ENCODE assay signal across 18 cellular contexts in the genomic region with DNA sequence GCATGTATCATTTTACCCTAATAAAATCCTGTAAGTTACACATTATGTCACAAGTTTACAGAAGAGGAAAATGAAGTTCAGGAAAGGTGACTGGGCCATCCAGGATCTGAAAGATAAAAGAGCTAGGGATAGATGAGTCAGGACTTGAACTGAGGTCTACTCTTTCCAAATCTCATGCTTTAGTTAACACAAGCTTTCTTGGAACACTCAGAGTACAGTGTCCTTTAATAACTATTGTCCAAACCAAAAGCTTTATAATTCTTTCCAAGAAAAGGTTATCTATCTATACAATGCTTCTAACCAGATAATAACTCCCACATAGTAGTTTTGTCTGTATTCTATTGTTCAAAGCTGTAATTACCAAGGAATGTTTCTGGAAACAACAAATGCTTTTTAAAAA.
DNase-seq lines count a peak whose midpoint lies in the region; ATAC-seq, FAIRE-seq and TF ChIP-seq lines count a peak whose summit lies in the region.
"Had no signal": no experiment of that assay in that cellular context is flagged by ENCODE, and none has a peak within 500 bp of the region (broad histone marks: within the 10 kb centered on the region; RNA-seq: fewer than 3 reads in every experiment).

No MANE protein-coding gene starts in this region.

- H3K79me2 ChIP-seq in HepG2 (ENCODE audit: insufficient read depth, low read length), result no peaks in the 10 kb centered on the region

- H3K9me3 ChIP-seq in HepG2 (ENCODE audit: low read length) (no peaks in the 10 kb centered on the region), right lobe of liver (no peaks in the 10 kb centered on the region), mucosa of descending colon (no peaks in the 10 kb centered on the region)
- H3K9me3 ChIP-seq: A549 had no signal

- TF ChIP-seq CTCF in HepG2 (CRISPR knock-in tag; IDR thresholded peaks at IDR 0.05) (no peak), right lobe of liver (IDR thresholded peaks at IDR 0.05) (no peak), epithelial cell of esophagus (IDR thresholded peaks at IDR 0.05; ENCODE audit: insufficient read depth, low read depth, low read length, missing control alignments) (no peak), mucosa of descending colon (IDR thresholded peaks at IDR 0.05) (no peak)

- H3K4me2 ChIP-seq in HepG2 (ENCODE audit: low read depth, low read length), result no peak overlapping the region
- H3K4me2 ChIP-seq: A549 had no signal

- BruUV-seq in HepG2 (replicated peaks; lab: Mats Ljungman, UMichigan), result no TSS peak

- no peak for TF ChIP-seq RAD21 in HepG2 (CRISPR knock-in tag; IDR thresholded peaks at IDR 0.05)

- no peak overlapping the region for H3K4me3 Mint-ChIP-seq in activated CD4-positive, alpha-beta T cell treated with anti-CD3 and anti-CD28 coated beads for 36 hours
- H3K4me3 Mint-ChIP-seq: CD14-positive monocyte, H9 had no signal

- no peak overlapping the region for H3K27ac ChIP-seq in HepG2 (ENCODE audit: extremely low read length, insufficient read depth, low read length)
- H3K27ac ChIP-seq in right lobe of liver, result no peak overlapping the region
- H3K27ac ChIP-seq: A549 had no signal

- H3K9ac ChIP-seq in HepG2 (ENCODE audit: insufficient read depth, low read depth, low read length), result no peak overlapping the region

- H3K4me3 ChIP-seq in HepG2 (replicated peaks in 1 of 3; ENCODE audit: insufficient read depth in 1 of 3, low read depth in 2 of 3, low read length in 3 of 3) (no peak overlapping the region), right lobe of liver (no peak overlapping the region), epithelial cell of esophagus (ENCODE audit: low read length) (no peak overlapping the region), mucosa of descending colon (no peak overlapping the region)
- H3K4me3 ChIP-seq: A549 had no signal

- POLR2A ChIA-PET in HepG2 (lab: Yijun Ruan, JAX), result no interaction called here
- POLR2A ChIA-PET in activated CD4-positive, alpha-beta T cell treated with anti-CD3 and anti-CD28 coated beads for 36 hours (lab: Charles Lee), result no interaction called here

- ATAC-seq in HepG2 (no peak), right lobe of liver (no peak), mucosa of descending colon (no peak)
- ATAC-seq in activated CD4-positive, alpha-beta T cell treated with anti-CD3 and anti-CD28 coated beads for 36 hours, result no peak
- ATAC-seq: A549 had no signal

- no peaks in the 10 kb centered on the region for H3K27me3 ChIP-seq in HepG2 (ENCODE audit: control insufficient read depth in 1 of 2, insufficient read depth in 2 of 2, low read length in 2 of 2)
- no peaks in the 10 kb centered on the region for H3K27me3 ChIP-seq in right lobe of liver

- DNase-seq in HepG2 (ENCODE audit: low spot score), result no peak
- DNase-seq in right lobe of liver, result no peak
- DNase-seq in SK-MEL-5 (ENCODE audit: low read depth, low spot score), result peak; percentile 22
- DNase-seq in epithelial cell of esophagus (ENCODE audit: low read depth), result peak; percentile 43
- DNase-seq in renal cortical epithelial cell (ENCODE audit: low read depth), result peak; percentile 38
- DNase-seq in activated CD4-positive, alpha-beta T cell treated with anti-CD3 and anti-CD28 coated beads for 36 hours, result no peak
- DNase-seq in mucosa of descending colon, result no peak
- DNase-seq in RPMI8226, result no peak
- DNase-seq: COR-L47, DMS153, EL, H9, Kasumi-1, NCI-H2029, NCI-H345, NCI-H526 treated with DMSO at 0.1 percent for 48 hours had no signal

- no peaks in the 10 kb centered on the region for H3K27me3 Mint-ChIP-seq in activated CD4-positive, alpha-beta T cell treated with anti-CD3 and anti-CD28 coated beads for 36 hours

- H2AFZ ChIP-seq in HepG2 (ENCODE audit: low read length), result no peak overlapping the region

- TF ChIP-seq POLR2A in HepG2 (IDR thresholded peaks at IDR 0.05; ENCODE audit: insufficient read depth in 1 of 2, low read depth in 2 of 2, low read length in 2 of 2) (no peak), right lobe of liver (IDR thresholded peaks at IDR 0.05) (no peak)

- FAIRE-seq in HepG2 (lab: Jason Lieb, UNC), result no peak

- intact Hi-C loops in HepG2 (cut with micrococcal nuclease; ENCODE audit: unreplicated experiment) (no loop called here), right lobe of liver (cut with DNase I) (no loop called here), mucosa of descending colon (cut with DNase I, micrococcal nuclease) (no loop called here)
- intact Hi-C loops in activated CD4-positive, alpha-beta T cell treated with anti-CD3 and anti-CD28 coated beads for 36 hours (cut with DNase I, micrococcal nuclease), result no loop called here

- H3K36me3 ChIP-seq in HepG2 (replicated peaks in 1 of 2; ENCODE audit: control insufficient read depth in 1 of 2, insufficient read depth in 2 of 2, low read length in 2 of 2) (no peaks in the 10 kb centered on the region), right lobe of liver (no peaks in the 10 kb centered on the region), mucosa of descending colon (ENCODE audit: low read depth) (no peaks in the 10 kb centered on the region)

- TF ChIP-seq EP300 in HepG2 (IDR thresholded peaks at IDR 0.05; ENCODE audit: low read depth in 2 of 2, low read length in 2 of 2) (no peak), HepG2 (CRISPR knock-in tag; IDR thresholded peaks at IDR 0.05; ENCODE audit: borderline replicate concordance) (no peak)

- CTCF ChIA-PET in HepG2 (lab: Yijun Ruan, JAX; ENCODE audit: low intra/inter-chr PET ratio, low total read pairs), result no interaction called here
- CTCF ChIA-PET in activated CD4-positive, alpha-beta T cell treated with anti-CD3 and anti-CD28 coated beads for 36 hours (lab: Charles Lee), result no interaction called here

- in situ Hi-C loops in HepG2 (cut with HindIII; ENCODE audit: extremely low pct_ligation_motif_present, low pct_unique_long_range_greater_than_20kb) (no loop called here), SK-MEL-5 (cut with HindIII; ENCODE audit: low pct_unique_long_range_greater_than_20kb, low sequenced_read_pairs) (no loop called here)

- no peak overlapping the region for H3K27ac Mint-ChIP-seq in activated CD4-positive, alpha-beta T cell treated with anti-CD3 and anti-CD28 coated beads for 36 hours
- H3K27ac Mint-ChIP-seq: CD14-positive monocyte, H9 had no signal

- no peaks in the 10 kb centered on the region for H3K4me1 Mint-ChIP-seq in activated CD4-positive, alpha-beta T cell treated with anti-CD3 and anti-CD28 coated beads for 36 hours
- H3K4me1 Mint-ChIP-seq: CD14-positive monocyte had no signal

- no peaks in the 10 kb centered on the region for H4K20me1 ChIP-seq in HepG2 (ENCODE audit: insufficient read depth, low read length)

- H3K4me1 ChIP-seq in HepG2 (ENCODE audit: insufficient read depth, low read length) (peaks cover 11% of the 10 kb centered on the region; the same call in 1 of the 2 replicates), right lobe of liver (no peaks in the 10 kb centered on the region), mucosa of descending colon (ENCODE audit: low read depth) (no peaks in the 10 kb centered on the region)

- no peaks in the 10 kb centered on the region for H3K9me3 Mint-ChIP-seq in activated CD4-positive, alpha-beta T cell treated with anti-CD3 and anti-CD28 coated beads for 36 hours (ENCODE audit: low read depth)

- peaks cover 4% of the 10 kb centered on the region for H3K36me3 Mint-ChIP-seq in activated CD4-positive, alpha-beta T cell treated with anti-CD3 and anti-CD28 coated beads for 36 hours (ENCODE audit: low read depth)
- H3K36me3 Mint-ChIP-seq: CD14-positive monocyte had no signal

TF ChIP-seq in HepG2, 621 proteins besides CTCF, POLR2A, EP300 and RAD21:
- no peak for TF ChIP-seq ZNF143 (CRISPR knock-in tag; IDR thresholded peaks at IDR 0.05)
- TF ChIP-seq SRSF9 (IDR thresholded peaks at IDR 0.05; ENCODE audit: borderline replicate concordance, insufficient read depth, low read depth, low read length, poor library complexity, severe bottlenecking), result no peak
- TF ChIP-seq RARA (CRISPR knock-in tag; IDR thresholded peaks at IDR 0.05), result peak; percentile 39; the same call in 1 of the 2 replicates

Comparison
In these comparisons a context has a peak if more than half of its experiments do, and no peak if none do; other contexts are left out.
1. DNase-seq: peak in SK-MEL-5 (single experiment), epithelial cell of esophagus (single experiment) and renal cortical epithelial cell (single experiment); none in HepG2 (single experiment), right lobe of liver (0 of 3), activated CD4-positive, alpha-beta T cell treated with anti-CD3 and anti-CD28 coated beads for 36 hours (single experiment), mucosa of descending colon (0 of 3) and RPMI8226 (single experiment).